8 cellular contexts compared by ENCODE assay signal in the genomic region with DNA sequence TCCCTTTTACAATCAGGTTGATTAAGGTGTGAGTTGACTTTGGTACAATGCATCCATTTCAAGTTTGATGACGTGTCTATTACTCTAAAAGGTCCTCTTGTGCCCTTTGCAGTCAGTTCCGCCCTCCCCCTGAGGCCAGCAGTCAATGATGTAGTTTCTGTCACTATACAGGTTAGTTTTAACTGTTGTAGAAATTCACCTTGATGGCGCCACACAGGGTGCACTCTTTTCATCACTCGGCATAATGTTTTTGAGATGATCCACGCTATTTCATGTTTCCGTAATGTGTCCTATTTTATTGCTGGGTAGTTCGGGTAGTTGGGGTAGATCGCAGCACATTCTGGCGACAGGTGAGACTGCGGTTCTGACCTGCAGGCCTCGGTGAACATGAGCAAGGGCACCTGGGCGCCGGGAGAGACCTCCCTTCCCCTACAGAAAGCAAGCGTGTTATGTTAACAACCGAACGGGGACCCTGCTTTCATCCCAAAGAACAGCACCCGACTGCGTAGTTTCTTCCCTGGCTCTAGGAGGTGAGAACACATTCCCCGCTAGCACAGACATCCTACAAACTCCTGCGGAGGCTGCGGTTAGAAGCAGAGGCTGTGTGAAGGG.
DNase-seq lines count a peak whose midpoint lies in the region; ATAC-seq and TF ChIP-seq lines count a peak whose summit lies in the region.
"Not testable (repeated sequence)": the region's sequence is repeated elsewhere in the genome, so short reads cannot be mapped to it uniquely, and the experiment has no call there.

No MANE protein-coding gene starts in this region.

- peak overlapping the region in 1 of 2 donors; percentile 6 for H3K9ac ChIP-seq in duodenal mucosa (ENCODE audit: low read depth in 1 of 2, low read length in 2 of 2)

- H3K4me1 Mint-ChIP-seq in activated T-cell treated with anti-CD3 and anti-CD28 coated beads, Interleukin-2, amount 50 U/mL, for 4 hours (ENCODE audit: low read depth): not testable (repeated sequence)

- H3K27ac ChIP-seq in A673 (ENCODE audit: low read depth, low read length, poor library complexity, severe bottlenecking); duodenal mucosa (ENCODE audit: low read depth, low read length); left lung: not testable (repeated sequence)
- H3K27ac ChIP-seq in sigmoid colon: peak overlapping the region in 3 of 4 donors; percentile 24 to 69 (median 34)

- H3K36me3 Mint-ChIP-seq in activated T-cell treated with anti-CD3 and anti-CD28 coated beads, Interleukin-2, amount 50 U/mL, for 4 hours (ENCODE audit: insufficient read depth): not testable (repeated sequence)

- TF ChIP-seq EP300 in sigmoid colon (IDR thresholded peaks at IDR 0.05): not testable (repeated sequence)

- H3K36me3 ChIP-seq in A673 (ENCODE audit: insufficient read depth, low read length, poor library complexity, severe bottlenecking); duodenal mucosa (ENCODE audit: control insufficient read depth in 1 of 2, insufficient read depth in 2 of 2, low read length in 2 of 2); left lung; sigmoid colon: not testable (repeated sequence)

- ATAC-seq in GM19372 (IDR thresholded peaks at IDR 0.05; ENCODE audit: low read depth, unreplicated experiment) (peak; percentile 21), HG02840 (IDR thresholded peaks at IDR 0.05; ENCODE audit: low FRiP score, unreplicated experiment) (peak; percentile 15), left lung (peak; percentile 38)
- peak in 1 of 2 donors; percentile 19 for ATAC-seq in activated T-cell treated with anti-CD3 and anti-CD28 coated beads, Interleukin-2, amount 50 U/mL, for 4 hours

- H3K4me1 ChIP-seq in A673 (ENCODE audit: insufficient read depth, low read length, poor library complexity, severe bottlenecking); duodenal mucosa (ENCODE audit: control insufficient read depth in 1 of 2, insufficient read depth in 2 of 2, low read length in 2 of 2); left lung; sigmoid colon: not testable (repeated sequence)

- not testable (repeated sequence) for H3K9me3 ChIP-seq in A673 (ENCODE audit: low read depth, low read length, poor library complexity, severe bottlenecking); duodenal mucosa (ENCODE audit: control insufficient read depth in 1 of 2, low read length in 2 of 2); left lung; sigmoid colon

- H3K4me3 ChIP-seq in A673 (ENCODE audit: low read depth, low read length, poor library complexity, severe bottlenecking): peak overlapping the region; percentile 33
- H3K4me3 ChIP-seq in LNCaP clone FGC (ENCODE audit: low read depth, low read length): peak overlapping the region; percentile 38
- peak overlapping the region; percentile 44 to 52 for H3K4me3 ChIP-seq in duodenal mucosa (ENCODE audit: low read depth in 1 of 2, low read length in 2 of 2)
- not testable (repeated sequence) for H3K4me3 ChIP-seq in left lung
- peak overlapping the region in 3 of 4 donors; percentile 30 to 49 (median 47) for H3K4me3 ChIP-seq in sigmoid colon

- not testable (repeated sequence) for DNase-seq in A673 (ENCODE audit: low spot score); LNCaP clone FGC (ENCODE audit: low read depth); activated T-cell treated with anti-CD3 and anti-CD28 coated beads, Interleukin-2, amount 50 U/mL, for 4 hours; left lung; sigmoid colon

- 5 to 11% methylated on average over 5 to 6 of the region's 21 CpGs for WGBS in sigmoid colon, 2 donors

- TF ChIP-seq POLR2A in sigmoid colon (IDR thresholded peaks at IDR 0.05): not testable (repeated sequence)

- not testable (repeated sequence) for TF ChIP-seq CTCF in A673 (conservative IDR thresholded peaks at IDR 0.05; ENCODE audit: low read depth, low read length); LNCaP clone FGC (IDR thresholded peaks at IDR 0.05; ENCODE audit: control insufficient read depth, extremely low read depth, insufficient read depth); left lung (IDR thresholded peaks at IDR 0.05); sigmoid colon (IDR thresholded peaks at IDR 0.05)

- POLR2A ChIA-PET in A673 (lab: Charles Lee; ENCODE audit: low non-redundant PET): not testable (repeated sequence)

- H3K4me3 Mint-ChIP-seq in activated T-cell treated with anti-CD3 and anti-CD28 coated beads, Interleukin-2, amount 50 U/mL, for 4 hours: peak overlapping the region; percentile 75

- intact Hi-C loops in A673 (cut with micrococcal nuclease; ENCODE audit: unreplicated experiment); left lung (cut with DNase I); sigmoid colon (cut with DNase I): not testable (repeated sequence)

- H3K27me3 Mint-ChIP-seq in activated T-cell treated with anti-CD3 and anti-CD28 coated beads, Interleukin-2, amount 50 U/mL, for 4 hours (ENCODE audit: low read depth): not testable (repeated sequence)

- CTCF ChIA-PET in A673 (lab: Charles Lee): not testable (repeated sequence)

- not testable (repeated sequence) for BruUV-seq in A673 (replicated peaks; lab: Mats Ljungman, UMichigan)

- H3K9me3 Mint-ChIP-seq in activated T-cell treated with anti-CD3 and anti-CD28 coated beads, Interleukin-2, amount 50 U/mL, for 4 hours: not testable (repeated sequence)

- H3K27me3 ChIP-seq in A673 (replicated peaks; ENCODE audit: insufficient read depth, low read depth, low read length, poor library complexity); duodenal mucosa (ENCODE audit: control insufficient read depth in 1 of 2, insufficient read depth in 2 of 2, low read length in 2 of 2): not testable (repeated sequence)
- peaks cover 0 to 35% of the 10 kb centered on the region in 2 donors for H3K27me3 ChIP-seq in left lung
- H3K27me3 ChIP-seq in sigmoid colon: peaks cover 0 to 20% (median 0%) of the 10 kb centered on the region in 3 donors
